ENCODE assay signal across 16 cellular contexts in the genomic region with DNA sequence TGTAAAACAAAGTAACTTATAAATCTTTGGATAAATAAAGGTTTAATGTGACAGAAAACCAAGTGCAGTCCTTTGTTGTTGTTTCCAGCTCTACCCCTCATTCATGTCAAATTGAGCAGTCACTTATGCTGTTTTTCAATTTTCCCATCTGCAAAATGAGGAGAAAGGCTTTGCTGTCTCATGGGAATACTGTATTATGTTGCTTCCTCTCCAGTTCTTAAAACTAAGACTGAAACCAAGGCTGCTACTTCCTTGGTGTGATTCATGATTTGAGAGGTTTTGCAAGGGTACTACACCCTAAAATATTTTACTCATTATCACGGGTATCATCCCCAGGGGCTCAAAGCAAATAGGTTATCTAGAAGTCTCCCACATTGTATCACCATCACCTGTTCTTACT.
DNase-seq lines count a peak whose midpoint lies in the region; ATAC-seq and TF ChIP-seq lines count a peak whose summit lies in the region.
"Had no signal": no experiment of that assay in that cellular context is flagged by ENCODE, and none has a peak within 500 bp of the region (broad histone marks: within the 10 kb centered on the region; RNA-seq: fewer than 3 reads in every experiment).

No MANE protein-coding gene starts in this region.

- H3K9me2 ChIP-seq in PC-3 (replicated peaks; ENCODE audit: low read length): no peaks in the 10 kb centered on the region

- no peak overlapping the region for H3K27ac ChIP-seq in PC-3 (ENCODE audit: low read length)
- H3K27ac ChIP-seq: ascending aorta, coronary artery, testis had no signal

- no TSS peak for BruUV-seq in PC-3 (replicated peaks; lab: Mats Ljungman, UMichigan)

- no peak overlapping the region for H2AFZ ChIP-seq in PC-3 (ENCODE audit: low read length)

- no peaks in the 10 kb centered on the region for H3F3A ChIP-seq in PC-3 (ENCODE audit: low read length, unreplicated experiment)

- intact Hi-C loops in PC-3 (cut with micrococcal nuclease): no loop called here

- H3K79me2 ChIP-seq in PC-3 (ENCODE audit: low read length): no peaks in the 10 kb centered on the region

- H3K9ac ChIP-seq in PC-3 (ENCODE audit: low read length): no peak overlapping the region

- H3K4me2 ChIP-seq in PC-3 (ENCODE audit: low read length): no peak overlapping the region

- no peaks in the 10 kb centered on the region for H3K36me3 ChIP-seq in PC-3 (ENCODE audit: low read depth, low read length)
- H3K36me3 ChIP-seq: ascending aorta, MG63 had no signal

- no peaks in the 10 kb centered on the region for H3K4me1 ChIP-seq in PC-3 (ENCODE audit: insufficient read depth, low read length)
- H3K4me1 ChIP-seq: testis had no signal

- H3K4me3 ChIP-seq in PC-3 (ENCODE audit: low read length): no peak overlapping the region
- H3K4me3 ChIP-seq: ascending aorta, coronary artery, MG63, testis had no signal

- DNase-seq in kidney tubule cell (ENCODE audit: low spot score) (peak; percentile 12), PC-3 (no peak), NCI-H187 (lab: John Stamatoyannopoulos, UW) (no peak)
- no peak for DNase-seq in stimulated activated naive CD8-positive, alpha-beta T cell treated with anti-CD3 and anti-CD28 coated beads, Interleukin-15, Interleukin-2, amounts not matched to agents 100 U/mL and 50 U/mL, for 24 hours
- DNase-seq: activated CD4-positive, alpha-beta memory T cell treated with anti-CD3 and anti-CD28 coated beads, Interleukin-2, amount 10 ng/mL, durations not matched to agents 7 days and 5 days; DMS79; MG63; testis had no signal

- peaks cover 74% of the 10 kb centered on the region for H3K27me3 ChIP-seq in PC-3 (ENCODE audit: low read length)
- H3K27me3 ChIP-seq: ascending aorta, MG63, testis had no signal

- no peaks in the 10 kb centered on the region for H3K9me3 ChIP-seq in PC-3 (ENCODE audit: low read length)
- H3K9me3 ChIP-seq: MG63, testis had no signal

- CTCF ChIA-PET in PC-3 (lab: Charles Lee): no interaction called here

- ATAC-seq in GM18909 (IDR thresholded peaks at IDR 0.05; ENCODE audit: poor library complexity, unreplicated experiment) (peak; percentile 45), GM21825 (IDR thresholded peaks at IDR 0.05; ENCODE audit: unreplicated experiment) (peak; percentile 38), HG03460 (IDR thresholded peaks at IDR 0.05; ENCODE audit: unreplicated experiment) (peak; percentile 43), GM21381 (IDR thresholded peaks at IDR 0.05; ENCODE audit: unreplicated experiment) (no peak), PC-3 (no peak)
- ATAC-seq in stimulated activated naive CD8-positive, alpha-beta T cell treated with anti-CD3 and anti-CD28 coated beads, Interleukin-15, Interleukin-2, amounts not matched to agents 100 U/mL and 50 U/mL, for 24 hours: no peak
- ATAC-seq: left lobe of liver, SK-N-SH treated with all-trans-retinoic acid at 6 μM for 48 hours had no signal

- POLR2A ChIA-PET in PC-3 (lab: Charles Lee; ENCODE audit: unreplicated experiment): no interaction called here

- H4K20me1 ChIP-seq in PC-3 (ENCODE audit: low read length): no peaks in the 10 kb centered on the region

- TF ChIP-seq CTCF in PC-3 (conservative IDR thresholded peaks at IDR 0.05; ENCODE audit: low read depth, low read length): no peak

Comparison
In these comparisons a context has a peak if more than half of its experiments do, and no peak if none do; other contexts are left out.
1. ATAC-seq: peak in GM18909 (single experiment), GM21825 (single experiment) and HG03460 (single experiment); none in GM21381 (single experiment), PC-3 (single experiment) and stimulated activated naive CD8-positive, alpha-beta T cell treated with anti-CD3 and anti-CD28 coated beads, Interleukin-15, Interleukin-2, amounts not matched to agents 100 U/mL and 50 U/mL, for 24 hours (single experiment).